1 cellular context compared by ENCODE assay signal in genomic region chr9:136996361-136997281, GRCh38.
TF ChIP-seq lines count a peak whose summit lies in the region.

CLIC3 (minus strand) TSS chr9:136996568; CDS start chr9:136996543, 25 bp downstream.

TF ChIP-seq in HEK293, 187 proteins besides CTCF, POLR2A, EP300 and RAD21 (continued from another document):
- TF ChIP-seq ZNF548 (tag by site-specific recombination; IDR thresholded peaks at IDR 0.05), result no peak
- no peak for TF ChIP-seq BCL11B (tag by site-specific recombination; IDR thresholded peaks at IDR 0.05; ENCODE audit: low read depth)
- TF ChIP-seq SP2 (tag by site-specific recombination; IDR thresholded peaks at IDR 0.05), result peak; percentile 65
- TF ChIP-seq SALL2 (tag by site-specific recombination; IDR thresholded peaks at IDR 0.05; ENCODE audit: borderline replicate concordance), result no peak
- TF ChIP-seq ZFHX2 (tag by site-specific recombination; conservative IDR thresholded peaks at IDR 0.05), result peak; percentile 93
- no peak for TF ChIP-seq ZNF596 (tag by site-specific recombination; IDR thresholded peaks at IDR 0.05)
- TF ChIP-seq ZNF518A (tag by site-specific recombination; conservative IDR thresholded peaks at IDR 0.05; ENCODE audit: low read depth), result no peak
- no peak for TF ChIP-seq ZNF169 (tag by site-specific recombination; IDR thresholded peaks at IDR 0.05)
- no peak for TF ChIP-seq ZNF223 (tag by site-specific recombination; IDR thresholded peaks at IDR 0.05)
- TF ChIP-seq ZNF658 (tag by site-specific recombination; IDR thresholded peaks at IDR 0.05), result no peak
- TF ChIP-seq ZNF423 (tag by site-specific recombination; IDR thresholded peaks at IDR 0.05), result no peak; the same call in 1 of the 2 replicates
- TF ChIP-seq ZNF133 (tag by site-specific recombination; IDR thresholded peaks at IDR 0.05), result no peak
- no peak for TF ChIP-seq ZNF639 (tag by site-specific recombination; IDR thresholded peaks at IDR 0.05)
- TF ChIP-seq ZNF211 (tag by site-specific recombination; IDR thresholded peaks at IDR 0.05; ENCODE audit: low read depth), result no peak
- no peak for TF ChIP-seq TCF7L2 (IDR thresholded peaks at IDR 0.05; ENCODE audit: borderline replicate concordance, low read depth, low read length)
- no peak for TF ChIP-seq ZNF239 (tag by site-specific recombination; IDR thresholded peaks at IDR 0.05)
- TF ChIP-seq ZBTB20 (tag by site-specific recombination; IDR thresholded peaks at IDR 0.05), result 0 out of 2 replicates have a peak, but pooled peaks have one; percentile 15
- no peak for TF ChIP-seq ZNF768 (tag by site-specific recombination; IDR thresholded peaks at IDR 0.05)
- no peak for TF ChIP-seq ZBTB49 (tag by site-specific recombination; IDR thresholded peaks at IDR 0.05; ENCODE audit: low read depth)
- 0 out of 2 replicates have a peak, but pooled peaks have one; percentile 25 for TF ChIP-seq KLF9 (tag by site-specific recombination; IDR thresholded peaks at IDR 0.05; ENCODE audit: low read depth)
- TF ChIP-seq ZFP69B (tag by site-specific recombination; IDR thresholded peaks at IDR 0.05), result no peak
- no peak for TF ChIP-seq ZNF585B (tag by site-specific recombination; IDR thresholded peaks at IDR 0.05)
- TF ChIP-seq ZBTB48 (tag by site-specific recombination; IDR thresholded peaks at IDR 0.05), result peak; percentile 9; the same call in 1 of the 2 replicates
- no peak for TF ChIP-seq ZNF664 (tag by site-specific recombination; IDR thresholded peaks at IDR 0.05)
- TF ChIP-seq ZNF266 (tag by site-specific recombination; IDR thresholded peaks at IDR 0.05; ENCODE audit: low read depth), result no peak
- no peak for TF ChIP-seq ZNF571 (tag by site-specific recombination; IDR thresholded peaks at IDR 0.05)
- TF ChIP-seq PRDM2 (tag by site-specific recombination; IDR thresholded peaks at IDR 0.05; ENCODE audit: borderline replicate concordance), result no peak
- TF ChIP-seq ZNF350 (tag by site-specific recombination; IDR thresholded peaks at IDR 0.05), result no peak
- no peak for TF ChIP-seq ZNF510 (tag by site-specific recombination; IDR thresholded peaks at IDR 0.05; ENCODE audit: insufficient replicate concordance)
- no peak for TF ChIP-seq ZNF529 (tag by site-specific recombination; IDR thresholded peaks at IDR 0.05; ENCODE audit: insufficient replicate concordance)
